1 cellular context compared by ENCODE assay signal in the genomic region with DNA sequence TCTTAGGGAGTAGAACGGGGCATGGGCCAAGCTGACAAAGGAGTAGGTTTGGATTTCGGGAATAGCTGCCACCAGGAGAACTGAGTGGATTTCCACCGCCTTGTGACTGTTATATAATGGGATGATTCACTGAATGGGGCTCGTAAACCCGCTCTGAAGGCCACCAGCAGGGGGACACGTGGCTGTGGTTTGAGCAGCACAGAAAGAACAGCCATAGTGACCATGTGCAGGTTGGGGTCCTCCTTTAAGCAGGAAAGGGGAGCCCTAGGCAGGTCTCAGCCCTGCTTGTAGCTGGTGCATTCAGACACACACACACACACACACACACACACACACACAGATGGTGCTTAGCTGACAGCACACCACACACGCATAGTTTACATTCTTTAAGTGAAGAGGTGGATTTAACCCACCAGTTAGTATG.
TF ChIP-seq lines count a peak whose summit lies in the region.

No MANE protein-coding gene starts in this region.

TF ChIP-seq in HepG2, 621 proteins besides CTCF, POLR2A, EP300 and RAD21 (continued from another document and continues in another):
- TF ChIP-seq, protein P1, sequence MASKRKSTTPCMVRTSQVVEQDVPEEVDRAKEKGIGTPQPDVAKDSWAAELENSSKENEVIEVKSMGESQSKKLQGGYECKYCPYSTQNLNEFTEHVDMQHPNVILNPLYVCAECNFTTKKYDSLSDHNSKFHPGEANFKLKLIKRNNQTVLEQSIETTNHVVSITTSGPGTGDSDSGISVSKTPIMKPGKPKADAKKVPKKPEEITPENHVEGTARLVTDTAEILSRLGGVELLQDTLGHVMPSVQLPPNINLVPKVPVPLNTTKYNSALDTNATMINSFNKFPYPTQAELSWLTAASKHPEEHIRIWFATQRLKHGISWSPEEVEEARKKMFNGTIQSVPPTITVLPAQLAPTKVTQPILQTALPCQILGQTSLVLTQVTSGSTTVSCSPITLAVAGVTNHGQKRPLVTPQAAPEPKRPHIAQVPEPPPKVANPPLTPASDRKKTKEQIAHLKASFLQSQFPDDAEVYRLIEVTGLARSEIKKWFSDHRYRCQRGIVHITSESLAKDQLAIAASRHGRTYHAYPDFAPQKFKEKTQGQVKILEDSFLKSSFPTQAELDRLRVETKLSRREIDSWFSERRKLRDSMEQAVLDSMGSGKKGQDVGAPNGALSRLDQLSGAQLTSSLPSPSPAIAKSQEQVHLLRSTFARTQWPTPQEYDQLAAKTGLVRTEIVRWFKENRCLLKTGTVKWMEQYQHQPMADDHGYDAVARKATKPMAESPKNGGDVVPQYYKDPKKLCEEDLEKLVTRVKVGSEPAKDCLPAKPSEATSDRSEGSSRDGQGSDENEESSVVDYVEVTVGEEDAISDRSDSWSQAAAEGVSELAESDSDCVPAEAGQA (IDR thresholded peaks at IDR 0.05; ENCODE audit: low read depth), result no peak
- TF ChIP-seq, protein P1 (CRISPR knock-in tag; IDR thresholded peaks at IDR 0.05; ENCODE audit: borderline replicate concordance), result no peak
- TF ChIP-seq DMAP1 (CRISPR knock-in tag; IDR thresholded peaks at IDR 0.05) (peak; percentile 52; the same call in 1 of the 2 replicates), FOXO1 (CRISPR knock-in tag; IDR thresholded peaks at IDR 0.05) (0 out of 2 replicates have a peak, but pooled peaks have one; percentile 25), ZNF629 (CRISPR knock-in tag; conservative IDR thresholded peaks at IDR 0.05) (no peak), SOX5 (CRISPR knock-in tag; IDR thresholded peaks at IDR 0.05; ENCODE audit: borderline replicate concordance) (peak; percentile 27; the same call in 1 of the 2 replicates), ARID2 (CRISPR knock-in tag; IDR thresholded peaks at IDR 0.05; ENCODE audit: borderline replicate concordance) (no peak), CBFB (CRISPR knock-in tag; IDR thresholded peaks at IDR 0.05) (peak; percentile 74; the same call in 1 of the 2 replicates), KLF15 (CRISPR knock-in tag; IDR thresholded peaks at IDR 0.05; ENCODE audit: borderline replicate concordance) (no peak), SSRP1 (CRISPR knock-in tag; IDR thresholded peaks at IDR 0.05) (no peak), ZBTB7B (CRISPR knock-in tag; IDR thresholded peaks at IDR 0.05) (no peak), PHF5A (CRISPR knock-in tag; IDR thresholded peaks at IDR 0.05; ENCODE audit: low read depth, unreplicated experiment) (peak; percentile 32), STAG1 (CRISPR knock-in tag; IDR thresholded peaks at IDR 0.05) (peak; percentile 63), ZNF253 (CRISPR knock-in tag; IDR thresholded peaks at IDR 0.05; ENCODE audit: borderline replicate concordance) (no peak), HOXA7 (CRISPR knock-in tag; IDR thresholded peaks at IDR 0.05) (no peak), ZNF484 (CRISPR knock-in tag; IDR thresholded peaks at IDR 0.05; ENCODE audit: borderline replicate concordance, low read depth) (no peak), TOE1 (CRISPR knock-in tag; IDR thresholded peaks at IDR 0.05) (no peak), SMYD3 (CRISPR knock-in tag; IDR thresholded peaks at IDR 0.05) (0 out of 2 replicates have a peak, but pooled peaks have one; percentile 37), ISL2 (CRISPR knock-in tag; IDR thresholded peaks at IDR 0.05) (no peak), JUN (CRISPR knock-in tag; IDR thresholded peaks at IDR 0.05) (peak; percentile 60; the same call in 1 of the 2 replicates), MTA1 (CRISPR knock-in tag; IDR thresholded peaks at IDR 0.05; ENCODE audit: borderline replicate concordance) (no peak), ZNF883 (CRISPR knock-in tag; IDR thresholded peaks at IDR 0.05; ENCODE audit: not compliant biosample characterization) (peak; percentile 53), HMG20A (CRISPR knock-in tag; IDR thresholded peaks at IDR 0.05; ENCODE audit: borderline replicate concordance) (peak; percentile 26; the same call in 1 of the 2 replicates), TEAD3 (CRISPR knock-in tag; optimal IDR thresholded peaks at IDR 0.05; ENCODE audit: borderline replicate concordance) (peak; percentile 50), CHCHD3 (CRISPR knock-in tag; IDR thresholded peaks at IDR 0.05) (no peak), TARDBP (CRISPR knock-in tag; IDR thresholded peaks at IDR 0.05) (peak; percentile 65), ZNF841 (CRISPR knock-in tag; IDR thresholded peaks at IDR 0.05; ENCODE audit: borderline replicate concordance) (no peak), SOX6 (IDR thresholded peaks at IDR 0.05) (no peak), SOX6 (CRISPR knock-in tag; IDR thresholded peaks at IDR 0.05) (0 out of 2 replicates have a peak, but pooled peaks have one; percentile 48), RORA (CRISPR knock-in tag; IDR thresholded peaks at IDR 0.05) (no peak), ZNF724P (CRISPR knock-in tag; IDR thresholded peaks at IDR 0.05; ENCODE audit: borderline replicate concordance) (no peak), HOXA5 (CRISPR knock-in tag; IDR thresholded peaks at IDR 0.05) (no peak), RXRB (CRISPR knock-in tag; IDR thresholded peaks at IDR 0.05; ENCODE audit: borderline replicate concordance) (peak; percentile 36; the same call in 1 of the 2 replicates), ZFP37 (CRISPR knock-in tag; IDR thresholded peaks at IDR 0.05; ENCODE audit: borderline replicate concordance) (no peak), PPARG (CRISPR knock-in tag; conservative IDR thresholded peaks at IDR 0.05) (no peak), ZEB1 (IDR thresholded peaks at IDR 0.05; ENCODE audit: insufficient replicate concordance, low read depth) (no peak), ZNF501 (CRISPR knock-in tag; IDR thresholded peaks at IDR 0.05) (0 out of 2 replicates have a peak, but pooled peaks have one; percentile 52), YEATS2 (CRISPR knock-in tag; IDR thresholded peaks at IDR 0.05; ENCODE audit: borderline replicate concordance) (peak; percentile 41; the same call in 1 of the 2 replicates), ELF4 (CRISPR knock-in tag; IDR thresholded peaks at IDR 0.05; ENCODE audit: borderline replicate concordance) (no peak), ZFP90 (CRISPR knock-in tag; IDR thresholded peaks at IDR 0.05; ENCODE audit: borderline replicate concordance) (no peak), SP4 (CRISPR knock-in tag; IDR thresholded peaks at IDR 0.05) (0 out of 2 replicates have a peak, but pooled peaks have one; percentile 29), ZNF44 (CRISPR knock-in tag; IDR thresholded peaks at IDR 0.05) (0 out of 2 replicates have a peak, but pooled peaks have one; percentile 70), ZSCAN21 (CRISPR knock-in tag; IDR thresholded peaks at IDR 0.05; ENCODE audit: borderline replicate concordance) (0 out of 2 replicates have a peak, but pooled peaks have one; percentile 59), RBM39 (IDR thresholded peaks at IDR 0.05; ENCODE audit: low read depth, low read length, poor library complexity, severe bottlenecking) (no peak)
- TF ChIP-seq, protein P2, sequence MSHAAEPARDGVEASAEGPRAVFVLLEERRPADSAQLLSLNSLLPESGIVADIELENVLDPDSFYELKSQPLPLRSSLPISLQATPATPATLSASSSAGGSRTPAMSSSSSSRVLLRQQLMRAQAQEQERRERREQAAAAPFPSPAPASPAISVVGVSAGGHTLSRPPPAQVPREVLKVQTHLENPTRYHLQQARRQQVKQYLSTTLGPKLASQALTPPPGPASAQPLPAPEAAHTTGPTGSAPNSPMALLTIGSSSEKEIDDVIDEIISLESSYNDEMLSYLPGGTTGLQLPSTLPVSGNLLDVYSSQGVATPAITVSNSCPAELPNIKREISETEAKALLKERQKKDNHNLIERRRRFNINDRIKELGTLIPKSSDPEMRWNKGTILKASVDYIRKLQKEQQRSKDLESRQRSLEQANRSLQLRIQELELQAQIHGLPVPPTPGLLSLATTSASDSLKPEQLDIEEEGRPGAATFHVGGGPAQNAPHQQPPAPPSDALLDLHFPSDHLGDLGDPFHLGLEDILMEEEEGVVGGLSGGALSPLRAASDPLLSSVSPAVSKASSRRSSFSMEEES (CRISPR knock-in tag; IDR thresholded peaks at IDR 0.05), result peak; percentile 83
- TF ChIP-seq, protein P3, sequence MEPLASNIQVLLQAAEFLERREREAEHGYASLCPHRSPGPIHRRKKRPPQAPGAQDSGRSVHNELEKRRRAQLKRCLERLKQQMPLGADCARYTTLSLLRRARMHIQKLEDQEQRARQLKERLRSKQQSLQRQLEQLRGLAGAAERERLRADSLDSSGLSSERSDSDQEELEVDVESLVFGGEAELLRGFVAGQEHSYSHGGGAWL (CRISPR knock-in tag; IDR thresholded peaks at IDR 0.05), result 0 out of 2 replicates have a peak, but pooled peaks have one; percentile 30
- TF ChIP-seq, protein P4, sequence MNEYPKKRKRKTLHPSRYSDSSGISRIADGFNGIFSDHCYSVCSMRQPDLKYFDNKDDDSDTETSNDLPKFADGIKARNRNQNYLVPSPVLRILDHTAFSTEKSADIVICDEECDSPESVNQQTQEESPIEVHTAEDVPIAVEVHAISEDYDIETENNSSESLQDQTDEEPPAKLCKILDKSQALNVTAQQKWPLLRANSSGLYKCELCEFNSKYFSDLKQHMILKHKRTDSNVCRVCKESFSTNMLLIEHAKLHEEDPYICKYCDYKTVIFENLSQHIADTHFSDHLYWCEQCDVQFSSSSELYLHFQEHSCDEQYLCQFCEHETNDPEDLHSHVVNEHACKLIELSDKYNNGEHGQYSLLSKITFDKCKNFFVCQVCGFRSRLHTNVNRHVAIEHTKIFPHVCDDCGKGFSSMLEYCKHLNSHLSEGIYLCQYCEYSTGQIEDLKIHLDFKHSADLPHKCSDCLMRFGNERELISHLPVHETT (CRISPR knock-in tag; conservative IDR thresholded peaks at IDR 0.05), result no peak
- TF ChIP-seq, protein P5, sequence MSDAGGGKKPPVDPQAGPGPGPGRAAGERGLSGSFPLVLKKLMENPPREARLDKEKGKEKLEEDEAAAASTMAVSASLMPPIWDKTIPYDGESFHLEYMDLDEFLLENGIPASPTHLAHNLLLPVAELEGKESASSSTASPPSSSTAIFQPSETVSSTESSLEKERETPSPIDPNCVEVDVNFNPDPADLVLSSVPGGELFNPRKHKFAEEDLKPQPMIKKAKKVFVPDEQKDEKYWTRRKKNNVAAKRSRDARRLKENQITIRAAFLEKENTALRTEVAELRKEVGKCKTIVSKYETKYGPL (CRISPR knock-in tag; IDR thresholded peaks at IDR 0.05), result peak; percentile 95; the same call in 1 of the 2 replicates
- TF ChIP-seq, protein P6, sequence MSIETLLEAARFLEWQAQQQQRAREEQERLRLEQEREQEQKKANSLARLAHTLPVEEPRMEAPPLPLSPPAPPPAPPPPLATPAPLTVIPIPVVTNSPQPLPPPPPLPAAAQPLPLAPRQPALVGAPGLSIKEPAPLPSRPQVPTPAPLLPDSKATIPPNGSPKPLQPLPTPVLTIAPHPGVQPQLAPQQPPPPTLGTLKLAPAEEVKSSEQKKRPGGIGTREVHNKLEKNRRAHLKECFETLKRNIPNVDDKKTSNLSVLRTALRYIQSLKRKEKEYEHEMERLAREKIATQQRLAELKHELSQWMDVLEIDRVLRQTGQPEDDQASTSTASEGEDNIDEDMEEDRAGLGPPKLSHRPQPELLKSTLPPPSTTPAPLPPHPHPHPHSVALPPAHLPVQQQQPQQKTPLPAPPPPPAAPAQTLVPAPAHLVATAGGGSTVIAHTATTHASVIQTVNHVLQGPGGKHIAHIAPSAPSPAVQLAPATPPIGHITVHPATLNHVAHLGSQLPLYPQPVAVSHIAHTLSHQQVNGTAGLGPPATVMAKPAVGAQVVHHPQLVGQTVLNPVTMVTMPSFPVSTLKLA (IDR thresholded peaks at IDR 0.05), result 0 out of 2 replicates have a peak, but pooled peaks have one; percentile 16
- TF ChIP-seq, protein P7, sequence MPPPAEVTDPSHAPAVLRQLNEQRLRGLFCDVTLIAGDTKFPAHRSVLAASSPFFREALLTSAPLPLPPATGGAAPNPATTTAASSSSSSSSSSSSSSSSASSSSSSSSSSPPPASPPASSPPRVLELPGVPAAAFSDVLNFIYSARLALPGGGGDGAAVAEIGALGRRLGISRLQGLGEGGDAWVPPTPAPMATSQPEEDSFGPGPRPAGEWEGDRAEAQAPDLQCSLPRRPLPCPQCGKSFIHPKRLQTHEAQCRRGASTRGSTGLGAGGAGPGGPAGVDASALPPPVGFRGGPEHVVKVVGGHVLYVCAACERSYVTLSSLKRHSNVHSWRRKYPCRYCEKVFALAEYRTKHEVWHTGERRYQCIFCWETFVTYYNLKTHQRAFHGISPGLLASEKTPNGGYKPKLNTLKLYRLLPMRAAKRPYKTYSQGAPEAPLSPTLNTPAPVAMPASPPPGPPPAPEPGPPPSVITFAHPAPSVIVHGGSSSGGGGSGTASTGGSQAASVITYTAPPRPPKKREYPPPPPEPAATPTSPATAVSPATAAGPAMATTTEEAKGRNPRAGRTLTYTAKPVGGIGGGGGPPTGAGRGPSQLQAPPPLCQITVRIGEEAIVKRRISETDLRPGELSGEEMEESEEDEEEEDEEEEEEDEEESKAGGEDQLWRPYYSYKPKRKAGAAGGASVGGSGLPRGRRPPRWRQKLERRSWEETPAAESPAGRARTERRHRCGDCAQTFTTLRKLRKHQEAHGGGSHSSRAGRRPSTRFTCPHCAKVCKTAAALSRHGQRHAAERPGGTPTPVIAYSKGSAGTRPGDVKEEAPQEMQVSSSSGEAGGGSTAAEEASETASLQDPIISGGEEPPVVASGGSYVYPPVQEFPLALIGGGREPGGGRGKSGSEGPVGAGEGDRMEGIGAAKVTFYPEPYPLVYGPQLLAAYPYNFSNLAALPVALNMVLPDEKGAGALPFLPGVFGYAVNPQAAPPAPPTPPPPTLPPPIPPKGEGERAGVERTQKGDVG (CRISPR knock-in tag; IDR thresholded peaks at IDR 0.05; ENCODE audit: borderline replicate concordance), result 0 out of 2 replicates have a peak, but pooled peaks have one; percentile 47
- TF ChIP-seq, protein P8, sequence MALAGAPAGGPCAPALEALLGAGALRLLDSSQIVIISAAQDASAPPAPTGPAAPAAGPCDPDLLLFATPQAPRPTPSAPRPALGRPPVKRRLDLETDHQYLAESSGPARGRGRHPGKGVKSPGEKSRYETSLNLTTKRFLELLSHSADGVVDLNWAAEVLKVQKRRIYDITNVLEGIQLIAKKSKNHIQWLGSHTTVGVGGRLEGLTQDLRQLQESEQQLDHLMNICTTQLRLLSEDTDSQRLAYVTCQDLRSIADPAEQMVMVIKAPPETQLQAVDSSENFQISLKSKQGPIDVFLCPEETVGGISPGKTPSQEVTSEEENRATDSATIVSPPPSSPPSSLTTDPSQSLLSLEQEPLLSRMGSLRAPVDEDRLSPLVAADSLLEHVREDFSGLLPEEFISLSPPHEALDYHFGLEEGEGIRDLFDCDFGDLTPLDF (CRISPR knock-in tag; IDR thresholded peaks at IDR 0.05), result no peak
